ENCODE assay signal across 18 cellular contexts in genomic region chr10:114394531-114394930, GRCh38. TPM values are rescaled to one million over a fixed set of nuclear protein-coding genes. Genes with fewer than 3 reads are reported as not detected.
DNase-seq lines count a peak whose midpoint lies in the region; ATAC-seq, FAIRE-seq and TF ChIP-seq lines count a peak whose summit lies in the region.
"Had no signal": no experiment of that assay in that cellular context is flagged by ENCODE, and none has a peak within 500 bp of the region (broad histone marks: within the 10 kb centered on the region; RNA-seq: fewer than 3 reads in every experiment).

No MANE protein-coding gene starts in this region.

- H3K4me3 ChIP-seq in left ventricle myocardium inferior, result no peak overlapping the region
- H3K4me3 ChIP-seq in coronary artery, result no peak overlapping the region
- H3K4me3 ChIP-seq: K562 had no signal

- no peak for TF ChIP-seq CTCF in left ventricle myocardium inferior (IDR thresholded peaks at IDR 0.05; ENCODE audit: borderline replicate concordance)
- TF ChIP-seq CTCF in foreskin keratinocyte (conservative IDR thresholded peaks at IDR 0.05), result no peak
- TF ChIP-seq CTCF in coronary artery (IDR thresholded peaks at IDR 0.05), result no peak

- DNase-seq in left ventricle myocardium inferior (no peak), Right ventricle myocardium inferior (ENCODE audit: missing footprints) (no peak), foreskin keratinocyte (peak; percentile 78 to 90), sciatic nerve (ENCODE audit: low spot score) (no peak), NK-92 (lab: John Stamatoyannopoulos, UW; ENCODE audit: unreplicated experiment) (no peak), GM19239 (ENCODE audit: insufficient read length, low spot score) (no peak), coronary artery (ENCODE audit: low spot score) (no peak)
- DNase-seq: DND-41, HCEC 1CT, MV-4-11, NCI-H1417 treated with DMSO at 0.1 percent for 48 hours, NCI-H1930, NCI-H774, SHP77 treated with DMSO at 0.1 percent for 48 hours had no signal

- H3K27me3 ChIP-seq in left ventricle myocardium inferior (ENCODE audit: low read depth), result peaks cover 35% of the 10 kb centered on the region
- no peaks in the 10 kb centered on the region for H3K27me3 ChIP-seq in foreskin keratinocyte

- H3K9me3 ChIP-seq in left ventricle myocardium inferior (replicated peaks), result no peaks in the 10 kb centered on the region

- H3K27ac ChIP-seq in left ventricle myocardium inferior (replicated peaks), result peak overlapping the region; percentile 5
- H3K27ac ChIP-seq in foreskin keratinocyte, result peak overlapping the region; percentile 93
- H3K27ac ChIP-seq in coronary artery, result peak overlapping the region in 1 of 2 donors; percentile 38

- H3K4me1 ChIP-seq in left ventricle myocardium inferior (peaks cover 51% of the 10 kb centered on the region), foreskin keratinocyte (peaks cover 47% of the 10 kb centered on the region)

- no peaks in the 10 kb centered on the region for H3K36me3 ChIP-seq in left ventricle myocardium inferior

- intact Hi-C loops in left ventricle myocardium inferior (cut with micrococcal nuclease), result no loop called here
- intact Hi-C loops in Right ventricle myocardium inferior (cut with DNase I), result no loop called here
- intact Hi-C loops in sciatic nerve (cut with DNase I), result no loop called here

- FAIRE-seq in GM19239 (lab: Jason Lieb, UNC), result no peak
- FAIRE-seq: G401.6, K562 had no signal

- ATAC-seq in Right ventricle myocardium inferior, result no peak
- peak; percentile 68 for ATAC-seq in foreskin keratinocyte
- peak; percentile 7 for ATAC-seq in sciatic nerve
- no peak for ATAC-seq in HG02763 (IDR thresholded peaks at IDR 0.05; ENCODE audit: unreplicated experiment)
- ATAC-seq: K562 had no signal

RNA-seq across cellular contexts. Expression of gene AFAP1L2, which starts 9.8 kb away (rescaled TPM):
- total RNA-seq in left ventricle myocardium inferior (7.0 TPM), Right ventricle myocardium inferior (5.7 TPM), foreskin keratinocyte (53.8 and 58.4 TPM in 2 replicates), sciatic nerve (144 TPM)
- 24.2 and 24.6 TPM in 2 replicates for polyA plus RNA-seq in foreskin keratinocyte
- total RNA-seq: NCI-H460 had no signal
- polyA plus RNA-seq: K562 had no signal

Comparison
In these comparisons a context has a peak if more than half of its experiments do, and no peak if none do; other contexts are left out.
1. DNase-seq: peak in foreskin keratinocyte (2 of 2); none in left ventricle myocardium inferior (single experiment), Right ventricle myocardium inferior (single experiment), sciatic nerve (single experiment), NK-92 (single experiment), GM19239 (single experiment) and coronary artery (single experiment).
2. ATAC-seq: peak in foreskin keratinocyte (single experiment) and sciatic nerve (single experiment); none in Right ventricle myocardium inferior (single experiment) and HG02763 (single experiment).